ENCODE assay signal across 1 cellular context in genomic region chr2:85539361-85540130, GRCh38.
TF ChIP-seq lines count a peak whose summit lies in the region.

No MANE protein-coding gene starts in this region.

TF ChIP-seq in WTC11, 78 proteins besides CTCF, POLR2A, EP300 and RAD21 (continued from another document and continues in another):
- TF ChIP-seq, protein P1, sequence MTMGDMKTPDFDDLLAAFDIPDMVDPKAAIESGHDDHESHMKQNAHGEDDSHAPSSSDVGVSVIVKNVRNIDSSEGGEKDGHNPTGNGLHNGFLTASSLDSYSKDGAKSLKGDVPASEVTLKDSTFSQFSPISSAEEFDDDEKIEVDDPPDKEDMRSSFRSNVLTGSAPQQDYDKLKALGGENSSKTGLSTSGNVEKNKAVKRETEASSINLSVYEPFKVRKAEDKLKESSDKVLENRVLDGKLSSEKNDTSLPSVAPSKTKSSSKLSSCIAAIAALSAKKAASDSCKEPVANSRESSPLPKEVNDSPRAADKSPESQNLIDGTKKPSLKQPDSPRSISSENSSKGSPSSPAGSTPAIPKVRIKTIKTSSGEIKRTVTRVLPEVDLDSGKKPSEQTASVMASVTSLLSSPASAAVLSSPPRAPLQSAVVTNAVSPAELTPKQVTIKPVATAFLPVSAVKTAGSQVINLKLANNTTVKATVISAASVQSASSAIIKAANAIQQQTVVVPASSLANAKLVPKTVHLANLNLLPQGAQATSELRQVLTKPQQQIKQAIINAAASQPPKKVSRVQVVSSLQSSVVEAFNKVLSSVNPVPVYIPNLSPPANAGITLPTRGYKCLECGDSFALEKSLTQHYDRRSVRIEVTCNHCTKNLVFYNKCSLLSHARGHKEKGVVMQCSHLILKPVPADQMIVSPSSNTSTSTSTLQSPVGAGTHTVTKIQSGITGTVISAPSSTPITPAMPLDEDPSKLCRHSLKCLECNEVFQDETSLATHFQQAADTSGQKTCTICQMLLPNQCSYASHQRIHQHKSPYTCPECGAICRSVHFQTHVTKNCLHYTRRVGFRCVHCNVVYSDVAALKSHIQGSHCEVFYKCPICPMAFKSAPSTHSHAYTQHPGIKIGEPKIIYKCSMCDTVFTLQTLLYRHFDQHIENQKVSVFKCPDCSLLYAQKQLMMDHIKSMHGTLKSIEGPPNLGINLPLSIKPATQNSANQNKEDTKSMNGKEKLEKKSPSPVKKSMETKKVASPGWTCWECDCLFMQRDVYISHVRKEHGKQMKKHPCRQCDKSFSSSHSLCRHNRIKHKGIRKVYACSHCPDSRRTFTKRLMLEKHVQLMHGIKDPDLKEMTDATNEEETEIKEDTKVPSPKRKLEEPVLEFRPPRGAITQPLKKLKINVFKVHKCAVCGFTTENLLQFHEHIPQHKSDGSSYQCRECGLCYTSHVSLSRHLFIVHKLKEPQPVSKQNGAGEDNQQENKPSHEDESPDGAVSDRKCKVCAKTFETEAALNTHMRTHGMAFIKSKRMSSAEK (CRISPR knock-in tag; IDR thresholded peaks at IDR 0.05; ENCODE audit: borderline replicate concordance): no peak
- no peak for TF ChIP-seq EMX1 (CRISPR knock-in tag; IDR thresholded peaks at IDR 0.05)
- 0 out of 2 replicates have a peak, but pooled peaks have one; percentile 51 for TF ChIP-seq NR3C1 (CRISPR knock-in tag; conservative IDR thresholded peaks at IDR 0.05; ENCODE audit: low read depth)
- TF ChIP-seq RELA (CRISPR knock-in tag; IDR thresholded peaks at IDR 0.05; ENCODE audit: borderline replicate concordance): 0 out of 2 replicates have a peak, but pooled peaks have one; percentile 52
- 0 out of 2 replicates have a peak, but pooled peaks have one; percentile 25 for TF ChIP-seq ZNF121 (CRISPR knock-in tag; IDR thresholded peaks at IDR 0.05)
- TF ChIP-seq ELF4 (CRISPR knock-in tag; IDR thresholded peaks at IDR 0.05; ENCODE audit: low read depth): 0 out of 2 replicates have a peak, but pooled peaks have one; percentile 19
- no peak for TF ChIP-seq NR2C2 (CRISPR knock-in tag; IDR thresholded peaks at IDR 0.05)
- no peak for TF ChIP-seq ATF2 (CRISPR knock-in tag; IDR thresholded peaks at IDR 0.05; ENCODE audit: borderline replicate concordance, low read depth)
- peak; percentile 26; the same call in 1 of the 2 replicates for TF ChIP-seq CREM (CRISPR knock-in tag; IDR thresholded peaks at IDR 0.05)
- TF ChIP-seq TEAD4 (CRISPR knock-in tag; IDR thresholded peaks at IDR 0.05): no peak
- TF ChIP-seq MLX (CRISPR knock-in tag; IDR thresholded peaks at IDR 0.05): 0 out of 2 replicates have a peak, but pooled peaks have one; percentile 38
- no peak for TF ChIP-seq ZNF396 (CRISPR knock-in tag; IDR thresholded peaks at IDR 0.05; ENCODE audit: borderline replicate concordance)
- TF ChIP-seq NFE2L1 (CRISPR knock-in tag; IDR thresholded peaks at IDR 0.05): 0 out of 2 replicates have a peak, but pooled peaks have one; percentile 5
- no peak for TF ChIP-seq NR1H2 (CRISPR knock-in tag; IDR thresholded peaks at IDR 0.05)
- TF ChIP-seq JAZF1 (CRISPR knock-in tag; IDR thresholded peaks at IDR 0.05): no peak
- TF ChIP-seq SP1 (CRISPR knock-in tag; conservative IDR thresholded peaks at IDR 0.05): no peak
- no peak for TF ChIP-seq ATF1 (CRISPR knock-in tag; IDR thresholded peaks at IDR 0.05)
- peak; percentile 4; the same call in 1 of the 2 replicates for TF ChIP-seq ZNF416 (CRISPR knock-in tag; IDR thresholded peaks at IDR 0.05)
- no peak for TF ChIP-seq E2F4 (CRISPR knock-in tag; IDR thresholded peaks at IDR 0.05; ENCODE audit: borderline replicate concordance, low read depth)
- TF ChIP-seq E2F5 (CRISPR knock-in tag; IDR thresholded peaks at IDR 0.05): no peak
- TF ChIP-seq ZNF317 (CRISPR knock-in tag; IDR thresholded peaks at IDR 0.05; ENCODE audit: borderline replicate concordance, low read depth): 0 out of 2 replicates have a peak, but pooled peaks have one; percentile 30
- no peak for TF ChIP-seq TCF7 (CRISPR knock-in tag; IDR thresholded peaks at IDR 0.05; ENCODE audit: low read depth)
- TF ChIP-seq ZBTB21 (CRISPR knock-in tag; IDR thresholded peaks at IDR 0.05; ENCODE audit: borderline replicate concordance): no peak
- TF ChIP-seq PREB (CRISPR knock-in tag; IDR thresholded peaks at IDR 0.05; ENCODE audit: borderline replicate concordance): 0 out of 2 replicates have a peak, but pooled peaks have one; percentile 55
- peak; percentile 56 for TF ChIP-seq NFATC4 (CRISPR knock-in tag; IDR thresholded peaks at IDR 0.05)
- TF ChIP-seq ZNF281 (CRISPR knock-in tag; IDR thresholded peaks at IDR 0.05): no peak; the same call in 1 of the 2 replicates
- peak; percentile 89; the same call in 1 of the 2 replicates for TF ChIP-seq KAT7 (CRISPR knock-in tag; IDR thresholded peaks at IDR 0.05; ENCODE audit: borderline replicate concordance)
- no peak; the same call in 1 of the 2 replicates for TF ChIP-seq ZBTB43 (CRISPR knock-in tag; IDR thresholded peaks at IDR 0.05)
- TF ChIP-seq, protein P2, sequence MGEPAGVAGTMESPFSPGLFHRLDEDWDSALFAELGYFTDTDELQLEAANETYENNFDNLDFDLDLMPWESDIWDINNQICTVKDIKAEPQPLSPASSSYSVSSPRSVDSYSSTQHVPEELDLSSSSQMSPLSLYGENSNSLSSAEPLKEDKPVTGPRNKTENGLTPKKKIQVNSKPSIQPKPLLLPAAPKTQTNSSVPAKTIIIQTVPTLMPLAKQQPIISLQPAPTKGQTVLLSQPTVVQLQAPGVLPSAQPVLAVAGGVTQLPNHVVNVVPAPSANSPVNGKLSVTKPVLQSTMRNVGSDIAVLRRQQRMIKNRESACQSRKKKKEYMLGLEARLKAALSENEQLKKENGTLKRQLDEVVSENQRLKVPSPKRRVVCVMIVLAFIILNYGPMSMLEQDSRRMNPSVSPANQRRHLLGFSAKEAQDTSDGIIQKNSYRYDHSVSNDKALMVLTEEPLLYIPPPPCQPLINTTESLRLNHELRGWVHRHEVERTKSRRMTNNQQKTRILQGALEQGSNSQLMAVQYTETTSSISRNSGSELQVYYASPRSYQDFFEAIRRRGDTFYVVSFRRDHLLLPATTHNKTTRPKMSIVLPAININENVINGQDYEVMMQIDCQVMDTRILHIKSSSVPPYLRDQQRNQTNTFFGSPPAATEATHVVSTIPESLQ (CRISPR knock-in tag; IDR thresholded peaks at IDR 0.05): no peak
- TF ChIP-seq, protein P3, sequence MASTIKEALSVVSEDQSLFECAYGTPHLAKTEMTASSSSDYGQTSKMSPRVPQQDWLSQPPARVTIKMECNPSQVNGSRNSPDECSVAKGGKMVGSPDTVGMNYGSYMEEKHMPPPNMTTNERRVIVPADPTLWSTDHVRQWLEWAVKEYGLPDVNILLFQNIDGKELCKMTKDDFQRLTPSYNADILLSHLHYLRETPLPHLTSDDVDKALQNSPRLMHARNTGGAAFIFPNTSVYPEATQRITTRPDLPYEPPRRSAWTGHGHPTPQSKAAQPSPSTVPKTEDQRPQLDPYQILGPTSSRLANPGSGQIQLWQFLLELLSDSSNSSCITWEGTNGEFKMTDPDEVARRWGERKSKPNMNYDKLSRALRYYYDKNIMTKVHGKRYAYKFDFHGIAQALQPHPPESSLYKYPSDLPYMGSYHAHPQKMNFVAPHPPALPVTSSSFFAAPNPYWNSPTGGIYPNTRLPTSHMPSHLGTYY (CRISPR knock-in tag; IDR thresholded peaks at IDR 0.05): no peak
- no peak; the same call in 1 of the 2 replicates for TF ChIP-seq CDX4 (CRISPR knock-in tag; IDR thresholded peaks at IDR 0.05; ENCODE audit: borderline replicate concordance)
- peak; percentile 46; the same call in 1 of the 2 replicates for TF ChIP-seq RORB (CRISPR knock-in tag; IDR thresholded peaks at IDR 0.05)
- TF ChIP-seq JUN (CRISPR knock-in tag; IDR thresholded peaks at IDR 0.05): peak; percentile 74; the same call in 1 of the 2 replicates
- TF ChIP-seq MAX (CRISPR knock-in tag; IDR thresholded peaks at IDR 0.05): peak; percentile 96
- no peak for TF ChIP-seq FOXJ3 (CRISPR knock-in tag; IDR thresholded peaks at IDR 0.05; ENCODE audit: borderline replicate concordance)
- TF ChIP-seq IRF2 (CRISPR knock-in tag; IDR thresholded peaks at IDR 0.05; ENCODE audit: borderline replicate concordance, low read depth): no peak
- no peak for TF ChIP-seq SOX15 (CRISPR knock-in tag; IDR thresholded peaks at IDR 0.05)
